ENCODE assay signal across 34 cellular contexts in genomic region chr2:45027051-45027450, GRCh38. TPM values are rescaled to one million over a fixed set of nuclear protein-coding genes. Genes with fewer than 3 reads are reported as not detected.
"Had no signal": no experiment of that assay in that cellular context is flagged by ENCODE, and none has a peak within 500 bp of the region (broad histone marks: within the 10 kb centered on the region; RNA-seq: fewer than 3 reads in every experiment).

No MANE protein-coding gene starts in this region.

- H3K27ac Mint-ChIP-seq: activated B cell treated with CpG ODN at 0.5 μM for 24 hours; activated CD4-positive, alpha-beta memory T cell treated with anti-CD3 and anti-CD28 coated beads for 36 hours; activated CD8-positive, alpha-beta memory T cell treated with anti-CD3 and anti-CD28 coated beads, Interleukin-2, amount 10 ng/mL, durations not matched to agents 7 days and 5 days; activated naive CD4-positive, alpha-beta T cell treated with anti-CD3 and anti-CD28 coated beads, Interleukin-2, amount 10 ng/mL, durations not matched to agents 7 days and 5 days; activated naive CD8-positive, alpha-beta T cell; activated naive CD8-positive, alpha-beta T cell treated with anti-CD3 and anti-CD28 coated beads, Interleukin-2, amount 50 U/mL, for 24 hours had no signal

- H3K4me1 Mint-ChIP-seq: activated B cell treated with CpG ODN at 0.5 μM for 24 hours; activated CD8-positive, alpha-beta memory T cell treated with anti-CD3 and anti-CD28 coated beads, Interleukin-2, amount 10 ng/mL, durations not matched to agents 7 days and 5 days; activated naive CD4-positive, alpha-beta T cell treated with anti-CD3 and anti-CD28 coated beads, Interleukin-2, amount 10 ng/mL, durations not matched to agents 7 days and 5 days; activated naive CD8-positive, alpha-beta T cell treated with anti-CD3 and anti-CD28 coated beads, Interleukin-2, amount 50 U/mL, for 24 hours had no signal

- DNase-seq: activated B cell treated with CpG ODN at 0.5 μM for 24 hours; activated CD4-positive, alpha-beta memory T cell treated with anti-CD3 and anti-CD28 coated beads for 36 hours; activated CD4-positive, alpha-beta T cell treated with anti-CD3 and anti-CD28 coated beads for 4 hours; activated CD4-positive, alpha-beta T cell treated with anti-CD3 and anti-CD28 coated beads, Interleukin-2, amount 50 U/mL, for 1 hour; activated CD4-positive, CD25-positive, alpha-beta regulatory T cell treated with anti-CD3 and anti-CD28 coated beads, Interleukin-2, amount 50 U/mL, for 72 hours; activated CD8-positive, alpha-beta memory T cell treated with anti-CD3 and anti-CD28 coated beads for 24 hours; activated CD8-positive, alpha-beta memory T cell treated with anti-CD3 and anti-CD28 coated beads, Interleukin-2, amount 10 ng/mL, durations not matched to agents 7 days and 5 days; activated CD8-positive, alpha-beta memory T cell treated with anti-CD3 and anti-CD28 coated beads, Interleukin-2, amount 50 U/mL, for 48 hours; activated effector memory CD4-positive, alpha-beta T cell treated with Interleukin-2 at 50 U/mL for 16 hours; activated naive CD4-positive, alpha-beta T cell treated with anti-CD3 and anti-CD28 coated beads, Interleukin-2, amount 10 ng/mL, durations not matched to agents 7 days and 5 days; activated naive CD8-positive, alpha-beta T cell treated with anti-CD3 and anti-CD28 coated beads, Interleukin-2, amount 50 U/mL, for 24 hours; activated T-cell treated with anti-CD3 and anti-CD28 coated beads, Interleukin-2, amount 50 U/mL, for 48 hours; anterior cingulate cortex; brain microvascular endothelial cell; central memory CD4-positive, alpha-beta T cell; MG63; NCI-H1048; NCI-H1105 treated with DMSO at 0.1 percent for 48 hours; NCI-H1436; NCI-H1694 treated with DMSO at 0.1 percent for 48 hours; NCI-H2029; NCI-H2171; NCI-H226; NCI-H524 treated with DMSO at 0.1 percent for 48 hours; Peyer's patch; SW 1271; T-helper 1 cell; T-helper 2 cell; T-helper 9 cell had no signal

- H3K4me3 ChIP-seq: K562, MG63, Peyer's patch had no signal

- H3K4me1 ChIP-seq: Peyer's patch had no signal

- H3K36me3 Mint-ChIP-seq: activated CD4-positive, alpha-beta memory T cell treated with anti-CD3 and anti-CD28 coated beads for 36 hours; activated CD8-positive, alpha-beta memory T cell treated with anti-CD3 and anti-CD28 coated beads, Interleukin-2, amount 10 ng/mL, durations not matched to agents 7 days and 5 days; activated naive CD4-positive, alpha-beta T cell treated with anti-CD3 and anti-CD28 coated beads, Interleukin-2, amount 10 ng/mL, durations not matched to agents 7 days and 5 days; activated naive CD8-positive, alpha-beta T cell had no signal

- ATAC-seq: activated CD8-positive, alpha-beta memory T cell treated with anti-CD3 and anti-CD28 coated beads, Interleukin-2, amount 10 ng/mL, durations not matched to agents 7 days and 5 days; activated naive CD8-positive, alpha-beta T cell treated with anti-CD3 and anti-CD28 coated beads, Interleukin-2, amount 50 U/mL, for 24 hours; K562; Right ventricle myocardium inferior had no signal

- H3K4me3 Mint-ChIP-seq: activated B cell treated with CpG ODN at 0.5 μM for 24 hours; activated CD4-positive, alpha-beta memory T cell treated with anti-CD3 and anti-CD28 coated beads for 36 hours; activated CD8-positive, alpha-beta memory T cell treated with anti-CD3 and anti-CD28 coated beads, Interleukin-2, amount 10 ng/mL, durations not matched to agents 7 days and 5 days; activated naive CD4-positive, alpha-beta T cell treated with anti-CD3 and anti-CD28 coated beads, Interleukin-2, amount 10 ng/mL, durations not matched to agents 7 days and 5 days; activated naive CD8-positive, alpha-beta T cell; activated naive CD8-positive, alpha-beta T cell treated with anti-CD3 and anti-CD28 coated beads, Interleukin-2, amount 50 U/mL, for 24 hours had no signal

- H3K9me3 Mint-ChIP-seq: activated B cell treated with CpG ODN at 0.5 μM for 24 hours; activated CD4-positive, alpha-beta memory T cell treated with anti-CD3 and anti-CD28 coated beads for 36 hours; activated naive CD4-positive, alpha-beta T cell treated with anti-CD3 and anti-CD28 coated beads, Interleukin-2, amount 10 ng/mL, durations not matched to agents 7 days and 5 days; activated naive CD8-positive, alpha-beta T cell treated with anti-CD3 and anti-CD28 coated beads, Interleukin-2, amount 50 U/mL, for 24 hours had no signal

- H3K27ac ChIP-seq: brain microvascular endothelial cell, Peyer's patch, RWPE1, VCaP had no signal

- H3K36me3 ChIP-seq: brain microvascular endothelial cell, MG63, Peyer's patch had no signal

- H3K9me3 ChIP-seq: MG63, Peyer's patch had no signal

- H3K27me3 ChIP-seq: brain microvascular endothelial cell, MG63, Peyer's patch had no signal

RNA-seq across cellular contexts. Expression of gene SIX2, which starts 17.8 kb away (rescaled TPM):
- total RNA-seq: activated B cell treated with CpG ODN at 0.5 μM for 24 hours; activated CD4-positive, alpha-beta memory T cell treated with anti-CD3 and anti-CD28 coated beads for 36 hours; activated CD8-positive, alpha-beta memory T cell treated with anti-CD3 and anti-CD28 coated beads, Interleukin-2, amount 10 ng/mL, durations not matched to agents 7 days and 5 days; K562; Peyer's patch had no signal
- polyA plus RNA-seq: K562 had no signal
